ENCODE assay signal across 20 cellular contexts in genomic region chr21:43294194-43294902, GRCh38.
"Had no signal": no experiment of that assay in that cellular context is flagged by ENCODE, and none has a peak within 500 bp of the region (broad histone marks: within the 10 kb centered on the region; RNA-seq: fewer than 3 reads in every experiment).

No MANE protein-coding gene starts in this region.

- H3K27ac ChIP-seq: colonic mucosa, pancreas, WERI-Rb-1 had no signal

- H3K27ac Mint-ChIP-seq: activated CD4-positive, alpha-beta memory T cell treated with anti-CD3 and anti-CD28 coated beads for 36 hours; activated CD4-positive, alpha-beta T cell treated with anti-CD3 and anti-CD28 coated beads for 36 hours; activated naive CD8-positive, alpha-beta T cell treated with anti-CD3 and anti-CD28 coated beads for 36 hours; activated T-helper 1 cell treated with anti-CD3 and anti-CD28 coated beads, Interleukin-12 subunit alpha, Interleukin-12 subunit beta, Interleukin-2, Interleukin-4 antibody, amounts not matched to agents 30 ng/mL and 10 ng/mL and 1 ng/mL, durations not matched to agents 14 hours and 24 hours and 36 hours; endodermal cell had no signal

- H3K4me3 ChIP-seq: colonic mucosa, mucosa of descending colon, pancreas had no signal

- H3K4me3 Mint-ChIP-seq: activated CD4-positive, alpha-beta memory T cell treated with anti-CD3 and anti-CD28 coated beads for 36 hours; activated CD4-positive, alpha-beta T cell treated with anti-CD3 and anti-CD28 coated beads for 36 hours; activated naive CD8-positive, alpha-beta T cell treated with anti-CD3 and anti-CD28 coated beads for 36 hours; activated T-helper 1 cell treated with anti-CD3 and anti-CD28 coated beads, Interleukin-12 subunit alpha, Interleukin-12 subunit beta, Interleukin-2, Interleukin-4 antibody, amounts not matched to agents 30 ng/mL and 10 ng/mL and 1 ng/mL, durations not matched to agents 14 hours and 24 hours and 36 hours; central memory CD8-positive, alpha-beta T cell; endodermal cell had no signal

- H3K9me3 ChIP-seq: colonic mucosa, pancreas had no signal

- H3K36me3 Mint-ChIP-seq: activated CD4-positive, alpha-beta memory T cell treated with anti-CD3 and anti-CD28 coated beads for 36 hours; activated naive CD8-positive, alpha-beta T cell treated with anti-CD3 and anti-CD28 coated beads for 36 hours; naive B cell had no signal

- DNase-seq: activated CD4-positive, alpha-beta memory T cell treated with anti-CD3 and anti-CD28 coated beads for 36 hours; activated CD4-positive, alpha-beta T cell treated with anti-CD3 and anti-CD28 coated beads for 36 hours; activated naive CD8-positive, alpha-beta T cell treated with anti-CD3 and anti-CD28 coated beads for 36 hours; activated T-cell treated with anti-CD3 and anti-CD28 coated beads for 4 hours; amniotic stem cell; colonic mucosa; endodermal cell; foreskin melanocyte; kidney glomerular epithelial cell; mesenchymal stem cell; stimulated activated CD4-positive, alpha-beta T cell treated with anti-CD3 and anti-CD28 coated beads, Interleukin-12 subunit alpha, Interleukin-12 subunit beta, amount 100 ng/mL, for 4 hours; stimulated activated CD4-positive, alpha-beta T cell treated with anti-CD3 and anti-CD28 coated beads, Interleukin-1b, Interleukin-23, amount 100 ng/mL, for 48 hours; stimulated activated CD8-positive, alpha-beta memory T cell treated with anti-CD3 and anti-CD28 coated beads, Interleukin-4, amount 100 ng/mL, for 48 hours; stimulated activated naive CD4-positive, alpha-beta T cell; WERI-Rb-1 had no signal

- H3K27me3 ChIP-seq: colonic mucosa, pancreas had no signal

- H3K4me1 Mint-ChIP-seq: activated CD4-positive, alpha-beta T cell treated with anti-CD3 and anti-CD28 coated beads for 36 hours; activated naive CD8-positive, alpha-beta T cell treated with anti-CD3 and anti-CD28 coated beads for 36 hours; central memory CD8-positive, alpha-beta T cell; endodermal cell had no signal

- H3K27me3 Mint-ChIP-seq: activated naive CD8-positive, alpha-beta T cell treated with anti-CD3 and anti-CD28 coated beads for 36 hours had no signal

- H3K4me1 ChIP-seq: colonic mucosa, pancreas had no signal

- H3K36me3 ChIP-seq: colonic mucosa, pancreas, WERI-Rb-1 had no signal

- H3K9me3 Mint-ChIP-seq: central memory CD8-positive, alpha-beta T cell; endodermal cell had no signal
